In genomic region chr21:45306832-45307571, GRCh38 we compare ENCODE assay signal across 10 cellular contexts. TPM values are rescaled to one million over a fixed set of nuclear protein-coding genes. Genes with fewer than 3 reads are reported as not detected.
A peak's percentile ranks its signal among the peaks of the same experiment; 100 is the strongest.
DNase-seq lines count a peak whose midpoint lies in the region; ATAC-seq and TF ChIP-seq lines count a peak whose summit lies in the region.
"Had no signal": no experiment of that assay in that cellular context is flagged by ENCODE, and none has a peak within 500 bp of the region (broad histone marks: within the 10 kb centered on the region; RNA-seq: fewer than 3 reads in every experiment).

No MANE protein-coding gene starts in this region.

- H3K4me3 Mint-ChIP-seq in nephron progenitor cell, result peak overlapping the region; percentile 66

- peak overlapping the region; percentile 67 for H3K27ac Mint-ChIP-seq in nephron progenitor cell

- peaks cover 58% of the 10 kb centered on the region for H3K4me1 Mint-ChIP-seq in nephron progenitor cell

- peak overlapping the region; percentile 44 to 75 for H3K27ac ChIP-seq in uterus

- peaks cover 10 to 29% of the 10 kb centered on the region in 2 donors for H3K4me1 ChIP-seq in uterus

- DNase-seq in NCI-H146 (lab: John Stamatoyannopoulos, UW) (peak; percentile 15), NCI-H146 treated with DMSO at 0.1 percent for 48 hours (lab: John Stamatoyannopoulos, UW; ENCODE audit: unreplicated experiment) (no peak), fibroblast of villous mesenchyme (ENCODE audit: low read depth) (peak; percentile 96), nephron progenitor cell (peak; percentile 55), uterus (peak; percentile 87 to 92), activated gamma-delta T cell (lab: John Stamatoyannopoulos, UW) (no peak), HK-2 (ENCODE audit: unreplicated experiment) (no peak)
- DNase-seq: 8988T, SHP77 treated with DMSO at 0.1 percent for 48 hours had no signal

- no peak overlapping the region for H3K4me3 ChIP-seq in fibroblast of villous mesenchyme (ENCODE audit: low read depth, low read length)
- peak overlapping the region in 1 of 2 donors; percentile 17 for H3K4me3 ChIP-seq in uterus

- no peak for ATAC-seq in GM21381 (IDR thresholded peaks at IDR 0.05; ENCODE audit: unreplicated experiment)

- H3K27me3 Mint-ChIP-seq in nephron progenitor cell (ENCODE audit: low read depth, poor library complexity), result peaks cover 25% of the 10 kb centered on the region

- no peaks in the 10 kb centered on the region for H3K27me3 ChIP-seq in uterus

- no peaks in the 10 kb centered on the region for H3K9me3 ChIP-seq in uterus

- peaks cover 5% of the 10 kb centered on the region for H3K36me3 Mint-ChIP-seq in nephron progenitor cell (ENCODE audit: low read depth)

- TF ChIP-seq CTCF in fibroblast of villous mesenchyme (IDR thresholded peaks at IDR 0.05; ENCODE audit: insufficient read depth, low read depth, low read length), result no peak
- TF ChIP-seq CTCF in nephron progenitor cell (IDR thresholded peaks at IDR 0.05), result no peak
- peak in 2 of 4 experiments; percentile 19 to 29 for TF ChIP-seq CTCF in uterus (IDR thresholded peaks at IDR 0.05)

- peaks cover 5% of the 10 kb centered on the region for H3K9me3 Mint-ChIP-seq in nephron progenitor cell

- peak in 1 of 2 donors; percentile 30 for TF ChIP-seq POLR2A in uterus (IDR thresholded peaks at IDR 0.05)

- H3K36me3 ChIP-seq in uterus, result no peaks in the 10 kb centered on the region

- intact Hi-C loops in uterus (cut with DNase I; ENCODE audit: low total_unique reads), result no loop called here

RNA-seq across cellular contexts. Expression of gene POFUT2, which starts 19.3 kb away (rescaled TPM):
- 43.8 and 60.0 TPM in 2 replicates for total RNA-seq in fibroblast of villous mesenchyme
- total RNA-seq in uterus, result 10 to 100 TPM in 3 of 4 donors, 1 to 10 TPM in 1; 6.2 to 49.7 (median 24.6) TPM

Comparison
In these comparisons a context has a peak if more than half of its experiments do, and no peak if none do; other contexts are left out.
1. DNase-seq: peak in NCI-H146 (single experiment), fibroblast of villous mesenchyme (single experiment), nephron progenitor cell (single experiment) and uterus (2 of 2); none in NCI-H146 treated with DMSO at 0.1 percent for 48 hours (single experiment), activated gamma-delta T cell (single experiment) and HK-2 (single experiment).